In genomic region chr10:71289421-71290130, GRCh38 we compare ENCODE assay signal across 19 cellular contexts.
"Had no signal": no experiment of that assay in that cellular context is flagged by ENCODE, and none has a peak within 500 bp of the region (broad histone marks: within the 10 kb centered on the region; RNA-seq: fewer than 3 reads in every experiment).

No MANE protein-coding gene starts in this region.

- H3K4me3 Mint-ChIP-seq: activated B cell treated with CpG ODN at 0.5 μM for 24 hours; activated CD4-positive, alpha-beta T cell treated with anti-CD3 and anti-CD28 coated beads, Interleukin-2, amount 10 ng/mL, durations not matched to agents 24 days and 14 days; activated naive CD8-positive, alpha-beta T cell treated with anti-CD3 and anti-CD28 coated beads for 36 hours; activated T-helper 1 cell treated with anti-CD3 and anti-CD28 coated beads, Interleukin-12 subunit alpha, Interleukin-12 subunit beta, Interleukin-2, Interleukin-4 antibody, amounts not matched to agents 30 ng/mL and 10 ng/mL and 1 ng/mL, durations not matched to agents 14 hours and 24 hours and 36 hours; central memory CD8-positive, alpha-beta T cell; effector memory CD8-positive, alpha-beta T cell; neural crest cell; stimulated activated effector memory CD8-positive, alpha-beta T cell treated with anti-CD3 and anti-CD28 coated beads, Interleukin-12 subunit alpha, Interleukin-12 subunit beta, amount 100 ng/mL, for 72 hours had no signal

- H3K36me3 Mint-ChIP-seq: activated naive CD8-positive, alpha-beta T cell treated with anti-CD3 and anti-CD28 coated beads for 36 hours; stimulated activated effector memory CD8-positive, alpha-beta T cell treated with anti-CD3 and anti-CD28 coated beads, Interleukin-12 subunit alpha, Interleukin-12 subunit beta, amount 100 ng/mL, for 72 hours had no signal

- H3K9me3 Mint-ChIP-seq: activated B cell treated with CpG ODN at 0.5 μM for 24 hours; activated CD4-positive, alpha-beta T cell treated with anti-CD3 and anti-CD28 coated beads, Interleukin-2, amount 10 ng/mL, durations not matched to agents 24 days and 14 days; activated naive CD8-positive, alpha-beta T cell treated with anti-CD3 and anti-CD28 coated beads for 36 hours; activated T-helper 1 cell treated with anti-CD3 and anti-CD28 coated beads, Interleukin-12 subunit alpha, Interleukin-12 subunit beta, Interleukin-2, Interleukin-4 antibody, amounts not matched to agents 30 ng/mL and 10 ng/mL and 1 ng/mL, durations not matched to agents 14 hours and 24 hours and 36 hours; central memory CD8-positive, alpha-beta T cell; effector memory CD8-positive, alpha-beta T cell; neural crest cell; stimulated activated effector memory CD8-positive, alpha-beta T cell treated with anti-CD3 and anti-CD28 coated beads, Interleukin-12 subunit alpha, Interleukin-12 subunit beta, amount 100 ng/mL, for 72 hours had no signal

- H3K27me3 ChIP-seq: body of pancreas, pancreas had no signal

- H3K36me3 ChIP-seq: pancreas, thoracic aorta had no signal

- H3K4me3 ChIP-seq: body of pancreas, pancreas, thoracic aorta had no signal

- H3K27ac ChIP-seq: body of pancreas, epithelial cell of prostate, pancreas, thoracic aorta had no signal

- H3K9me3 ChIP-seq: body of pancreas, pancreas, thoracic aorta had no signal

- H3K27me3 Mint-ChIP-seq: activated B cell treated with CpG ODN at 0.5 μM for 24 hours; activated CD4-positive, alpha-beta T cell treated with anti-CD3 and anti-CD28 coated beads, Interleukin-2, amount 10 ng/mL, durations not matched to agents 24 days and 14 days; activated naive CD8-positive, alpha-beta T cell treated with anti-CD3 and anti-CD28 coated beads for 36 hours had no signal

- H3K4me1 Mint-ChIP-seq: activated CD4-positive, alpha-beta T cell treated with anti-CD3 and anti-CD28 coated beads, Interleukin-2, amount 10 ng/mL, durations not matched to agents 24 days and 14 days; activated naive CD8-positive, alpha-beta T cell treated with anti-CD3 and anti-CD28 coated beads for 36 hours; central memory CD8-positive, alpha-beta T cell; neural crest cell; stimulated activated effector memory CD8-positive, alpha-beta T cell treated with anti-CD3 and anti-CD28 coated beads, Interleukin-12 subunit alpha, Interleukin-12 subunit beta, amount 100 ng/mL, for 72 hours had no signal

- FAIRE-seq: pancreas had no signal

- H3K27ac Mint-ChIP-seq: activated B cell treated with CpG ODN at 0.5 μM for 24 hours; activated CD4-positive, alpha-beta T cell treated with anti-CD3 and anti-CD28 coated beads, Interleukin-2, amount 10 ng/mL, durations not matched to agents 24 days and 14 days; activated naive CD8-positive, alpha-beta T cell treated with anti-CD3 and anti-CD28 coated beads for 36 hours; activated T-helper 1 cell treated with anti-CD3 and anti-CD28 coated beads, Interleukin-12 subunit alpha, Interleukin-12 subunit beta, Interleukin-2, Interleukin-4 antibody, amounts not matched to agents 30 ng/mL and 10 ng/mL and 1 ng/mL, durations not matched to agents 14 hours and 24 hours and 36 hours; effector memory CD8-positive, alpha-beta T cell; stimulated activated effector memory CD8-positive, alpha-beta T cell treated with anti-CD3 and anti-CD28 coated beads, Interleukin-12 subunit alpha, Interleukin-12 subunit beta, amount 100 ng/mL, for 72 hours had no signal

- ATAC-seq: body of pancreas; effector memory CD8-positive, alpha-beta T cell; pancreas; stimulated activated effector memory CD8-positive, alpha-beta T cell treated with anti-CD3 and anti-CD28 coated beads, Interleukin-12 subunit alpha, Interleukin-12 subunit beta, amount 100 ng/mL, for 72 hours had no signal

- H3K4me1 ChIP-seq: pancreas had no signal

- DNase-seq: activated B cell treated with CpG ODN at 0.5 μM for 24 hours; activated CD4-positive, alpha-beta T cell treated with anti-CD3 and anti-CD28 coated beads, Interleukin-2, amount 10 ng/mL, durations not matched to agents 24 days and 14 days; activated naive CD8-positive, alpha-beta T cell treated with anti-CD3 and anti-CD28 coated beads for 36 hours; amygdala; body of pancreas; cortex of kidney; effector memory CD8-positive, alpha-beta T cell; foreskin melanocyte; midbrain; stimulated activated CD4-positive, alpha-beta T cell treated with anti-CD3 and anti-CD28 coated beads, Interleukin-12 subunit alpha, Interleukin-12 subunit beta, amount 100 ng/mL, for 4 hours; stimulated activated CD4-positive, alpha-beta T cell treated with anti-CD3 and anti-CD28 coated beads, Interleukin-2, amount 100 ng/mL, for 24 hours; T-helper 1 cell had no signal
